Comparison of ENCODE assay signal across 10 cellular contexts in the genomic region with DNA sequence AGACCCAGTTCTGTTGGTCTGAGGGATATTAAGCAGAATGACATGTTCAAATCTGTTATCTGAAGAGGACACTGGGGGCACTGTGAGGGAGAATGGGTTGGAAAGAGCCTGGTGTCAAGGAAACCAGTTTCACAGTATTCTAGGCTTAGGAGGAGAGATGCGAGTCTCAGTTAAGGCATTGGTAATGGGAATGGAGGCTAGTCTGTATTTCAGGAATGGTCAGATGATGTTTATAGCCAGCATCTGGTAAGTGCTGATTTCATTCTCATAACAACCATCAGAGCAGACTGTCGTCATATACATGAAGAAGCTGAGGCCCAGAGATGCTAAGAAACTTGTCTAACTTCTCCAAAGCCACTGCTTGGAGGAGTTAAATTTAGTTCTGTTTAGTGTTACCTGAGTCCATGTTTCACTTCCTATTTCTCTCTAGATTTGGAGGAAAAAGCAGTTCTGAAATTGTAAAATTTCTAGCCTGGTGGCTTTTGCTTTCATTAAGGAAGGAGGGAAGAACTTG.
DNase-seq lines count a peak whose midpoint lies in the region; ATAC-seq and TF ChIP-seq lines count a peak whose summit lies in the region.
"Had no signal": no experiment of that assay in that cellular context is flagged by ENCODE, and none has a peak within 500 bp of the region (broad histone marks: within the 10 kb centered on the region; RNA-seq: fewer than 3 reads in every experiment).

No MANE protein-coding gene starts in this region.

- no peak overlapping the region for H3K23ac ChIP-seq in H9 (ENCODE audit: insufficient read length, low read depth, low read length)

- CTCF ChIA-PET in CD4-positive, alpha-beta T cell (lab: Charles Lee), result no interaction called here

- no peak overlapping the region for H2AK5ac ChIP-seq in H9 (ENCODE audit: insufficient read length, low read length)

- intact Hi-C loops in CD4-positive, alpha-beta T cell (cut with DNase I, micrococcal nuclease), result loop anchor here in 1 of 2 experiments (10.0 kb wide), 1 partner anchor 634 kb away; no protein-coding TSS in a partner anchor

- no peak overlapping the region for H3K4ac ChIP-seq in H9 (ENCODE audit: low read depth, low read length)

- H3K4me1 Mint-ChIP-seq in CD4-positive, alpha-beta T cell (ENCODE audit: low read depth), result peaks cover 78% of the 10 kb centered on the region
- H3K4me1 Mint-ChIP-seq in H9 (peaks cover 35 to 41% of the 10 kb centered on the region in 2 experiments), T-helper 17 cell (peaks cover 25% of the 10 kb centered on the region)

- H2BK15ac ChIP-seq in H9 (ENCODE audit: low read depth, low read length), result no peak overlapping the region

- no peak for TF ChIP-seq CTCF in CD4-positive, alpha-beta T cell (IDR thresholded peaks at IDR 0.05)
- TF ChIP-seq CTCF in H9 (conservative IDR thresholded peaks at IDR 0.05), result peak; percentile 44

- no peaks in the 10 kb centered on the region for H3K9me3 Mint-ChIP-seq in CD4-positive, alpha-beta T cell
- no peaks in the 10 kb centered on the region for H3K9me3 Mint-ChIP-seq in H9

- H3K9me3 ChIP-seq in CD4-positive, alpha-beta T cell (ENCODE audit: control insufficient read depth, low read length), result no peaks in the 10 kb centered on the region
- no peaks in the 10 kb centered on the region for H3K9me3 ChIP-seq in H9 (ENCODE audit: control insufficient read depth, low read depth, low read length)
- no peaks in the 10 kb centered on the region for H3K9me3 ChIP-seq in T-helper 17 cell (ENCODE audit: control insufficient read depth, low read length, poor library complexity, severe bottlenecking)
- H3K9me3 ChIP-seq: SJSA1 had no signal

- no peak for ATAC-seq in CD4-positive, alpha-beta T cell (ENCODE audit: poor library complexity)
- ATAC-seq in T-helper 17 cell (no peak), HG03045 (IDR thresholded peaks at IDR 0.05; ENCODE audit: unreplicated experiment) (no peak)

- no peak overlapping the region for H3T11ph ChIP-seq in H9 (ENCODE audit: low read length)

- no peaks in the 10 kb centered on the region for H3K27me3 ChIP-seq in CD4-positive, alpha-beta T cell (ENCODE audit: control insufficient read depth, insufficient read depth, low read length)
- H3K27me3 ChIP-seq in H9 (ENCODE audit: insufficient read depth, low read length) (no peaks in the 10 kb centered on the region), H7 (ENCODE audit: control insufficient read depth, insufficient read depth, low read length) (no peaks in the 10 kb centered on the region)
- H3K27me3 ChIP-seq: SJSA1 had no signal

- H3K36me3 Mint-ChIP-seq in CD4-positive, alpha-beta T cell (ENCODE audit: low read depth), result peaks cover 16% of the 10 kb centered on the region
- no peaks in the 10 kb centered on the region for H3K36me3 Mint-ChIP-seq in H9 (ENCODE audit: insufficient read depth in 1 of 3, low read depth in 3 of 3)
- no peaks in the 10 kb centered on the region for H3K36me3 Mint-ChIP-seq in T-helper 17 cell (ENCODE audit: low read depth)

- no peak for DNase-seq in CD4-positive, alpha-beta T cell
- peak; percentile 35 for DNase-seq in H9
- no peak for DNase-seq in T-helper 17 cell
- peak; percentile 21 for DNase-seq in inferior parietal cortex (ENCODE audit: extremely low spot score)
- no peak for DNase-seq in substantia nigra (lab: John Stamatoyannopoulos, UW)
- no peak for DNase-seq in H7
- DNase-seq in D341Med (ENCODE audit: low spot score), result no peak
- DNase-seq: stimulated activated CD4-positive, alpha-beta T cell treated with anti-CD3 and anti-CD28 coated beads, Interleukin-4, amount 100 ng/mL, for 1 hour had no signal

- no peak overlapping the region for H4K5ac ChIP-seq in H9 (ENCODE audit: insufficient read length, low read depth, low read length)

- H2AFZ ChIP-seq in H9 (ENCODE audit: low read length), result no peak overlapping the region

- no peak overlapping the region for H2BK120ac ChIP-seq in H9 (ENCODE audit: low read depth, low read length, poor library complexity, severe bottlenecking)

- no peak overlapping the region for H3K56ac ChIP-seq in H9 (ENCODE audit: insufficient read length, low read depth, low read length)

- no peak overlapping the region for H2BK12ac ChIP-seq in H9 (ENCODE audit: insufficient read length, low read depth, low read length)

- peaks cover 3% of the 10 kb centered on the region for H3K23me2 ChIP-seq in H9 (ENCODE audit: insufficient read length, low read depth, low read length, poor library complexity, severe bottlenecking)

- H3K79me1 ChIP-seq in H9 (ENCODE audit: insufficient read depth, low read depth, low read length, poor library complexity, severe bottlenecking), result no peaks in the 10 kb centered on the region

- H4K20me1 ChIP-seq in H9 (ENCODE audit: control insufficient read depth, insufficient read depth, insufficient read length), result no peaks in the 10 kb centered on the region

- no peak overlapping the region for H3K27ac ChIP-seq in CD4-positive, alpha-beta T cell (ENCODE audit: low read depth, low read length)
- H3K27ac ChIP-seq in H9 (ENCODE audit: insufficient read length, low read depth, low read length) (no peak overlapping the region), substantia nigra (ENCODE audit: low read depth, low read length, poor library complexity, severe bottlenecking) (no peak overlapping the region)

- no peak overlapping the region for H3K4me2 ChIP-seq in H9 (ENCODE audit: insufficient read depth, insufficient read length, low read length)

- peak overlapping the region; percentile 100 for H3K27ac Mint-ChIP-seq in CD4-positive, alpha-beta T cell
- H3K27ac Mint-ChIP-seq in H9, result peak overlapping the region in 1 of 3 experiments; percentile 71; a peak in 1 of 7 replicates
- peak overlapping the region; percentile 95 for H3K27ac Mint-ChIP-seq in T-helper 17 cell

- H3K4me3 Mint-ChIP-seq in CD4-positive, alpha-beta T cell, result peak overlapping the region; percentile 85
- H3K4me3 Mint-ChIP-seq in H9 (no peak overlapping the region), T-helper 17 cell (peak overlapping the region; percentile 94)

- no peaks in the 10 kb centered on the region for H3K27me3 Mint-ChIP-seq in CD4-positive, alpha-beta T cell
- H3K27me3 Mint-ChIP-seq in H9 (ENCODE audit: low read depth), result no peaks in the 10 kb centered on the region; the same call in 1 of the 2 replicates
- H3K27me3 Mint-ChIP-seq in T-helper 17 cell, result no peaks in the 10 kb centered on the region

- H3K36me3 ChIP-seq in H7 (replicated peaks; ENCODE audit: control insufficient read depth, insufficient read depth, low read length), result no peaks in the 10 kb centered on the region

- no peak overlapping the region for H2BK5ac ChIP-seq in H9 (ENCODE audit: insufficient read length, low read length)

- H4K91ac ChIP-seq in H9 (ENCODE audit: insufficient read length, low read depth, low read length), result no peak overlapping the region

- H3K9ac ChIP-seq in H9 (ENCODE audit: extremely low read depth, insufficient read length, low read length), result no peak overlapping the region

- H3K4me1 ChIP-seq in H9 (ENCODE audit: insufficient read depth, low read length), result peaks cover 3% of the 10 kb centered on the region; the same call in 1 of the 2 replicates

- no peak overlapping the region for H3K18ac ChIP-seq in H9 (ENCODE audit: insufficient read length, low read depth, low read length)

- POLR2A ChIA-PET in CD4-positive, alpha-beta T cell (lab: Charles Lee), result interaction anchor here (1.2 to 3.6 kb wide), 6 partner anchors 14 to 623 kb away, joined by 4 to 38 read pairs (median 12); no protein-coding TSS in a partner anchor

- no peak overlapping the region for H2BK20ac ChIP-seq in H9 (ENCODE audit: low read depth, low read length, poor library complexity, severe bottlenecking)

- no peak overlapping the region for H3K14ac ChIP-seq in H9 (ENCODE audit: insufficient read depth, low read length)

- no CpG with 5 or more reads among the region's 2 CpGs for WGBS in H9 (ENCODE audit: extremely low coverage, insufficient read length, low lambda C conversion rate)

- no peak overlapping the region for H4K8ac ChIP-seq in H9 (replicated peaks; ENCODE audit: insufficient read length, low read depth, low read length)

- H3K79me2 ChIP-seq in H9 (ENCODE audit: insufficient read depth, low read length), result peaks cover 10% of the 10 kb centered on the region; the same call in 1 of the 2 replicates

- H3K4me3 ChIP-seq in H7 (ENCODE audit: insufficient read depth, low read depth, low read length), result no peak overlapping the region
- H3K4me3 ChIP-seq: SJSA1 had no signal

Comparison
In these comparisons a context has a peak if more than half of its experiments do, and no peak if none do; other contexts are left out.
1. DNase-seq: peak in H9 (single experiment) and inferior parietal cortex (single experiment); none in CD4-positive, alpha-beta T cell (0 of 10), T-helper 17 cell (0 of 3), substantia nigra (0 of 49), H7 (single experiment) and D341Med (single experiment).
2. H3K4me3 Mint-ChIP-seq: peak in CD4-positive, alpha-beta T cell (single experiment) and T-helper 17 cell (single experiment); none in H9 (0 of 2).